In the genomic region with DNA sequence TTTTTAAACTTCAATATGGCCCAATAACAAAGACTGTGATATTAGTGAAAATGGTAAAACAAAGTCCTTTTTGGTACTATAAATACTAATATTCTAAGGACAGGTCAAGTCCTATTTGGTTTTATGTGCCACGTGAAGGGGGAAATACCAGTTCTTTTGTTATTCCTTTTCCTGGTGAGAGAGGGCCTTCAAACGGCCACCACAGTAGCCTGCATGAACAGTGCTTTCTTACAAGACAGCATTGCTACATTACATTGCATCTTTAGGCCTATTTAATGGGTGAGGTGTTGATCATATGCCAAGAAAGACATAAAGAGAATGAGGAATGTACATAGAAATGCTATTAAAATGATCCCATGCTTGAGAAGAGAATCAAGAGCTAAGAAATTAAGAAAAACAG, we compare ENCODE assay signal across 22 cellular contexts.
"Had no signal": no experiment of that assay in that cellular context is flagged by ENCODE, and none has a peak within 500 bp of the region (broad histone marks: within the 10 kb centered on the region; RNA-seq: fewer than 3 reads in every experiment).

No MANE protein-coding gene starts in this region.

- H3K36me3 ChIP-seq: brain microvascular endothelial cell, cardiac muscle cell had no signal

- H3K4me3 ChIP-seq: cardiac muscle cell, K562, PC-9 had no signal

- H3K27me3 ChIP-seq: brain microvascular endothelial cell, cardiac muscle cell had no signal

- H3K4me2 ChIP-seq: PC-9 had no signal

- H2AFZ ChIP-seq: PC-9 had no signal

- H3K27ac ChIP-seq: brain microvascular endothelial cell, cardiac muscle cell, PC-9 had no signal

- DNase-seq: activated CD4-positive, alpha-beta memory T cell treated with anti-CD3 and anti-CD28 coated beads, Interleukin-2, amount 10 ng/mL, durations not matched to agents 7 days and 5 days; activated CD4-positive, alpha-beta T cell treated with anti-CD3 and anti-CD28 coated beads for 36 hours; activated CD4-positive, alpha-beta T cell treated with anti-CD3 and anti-CD28 coated beads, Interleukin-2, amount 50 U/mL, for 1 hour; activated gamma-delta T cell; activated naive CD4-positive, alpha-beta T cell treated with anti-CD3 and anti-CD28 coated beads for 36 hours; activated T-cell treated with anti-CD3 and anti-CD28 coated beads for 4 hours; activated T-cell treated with anti-CD3 and anti-CD28 coated beads, Interleukin-2, amount 50 U/mL, for 48 hours; brain microvascular endothelial cell; Karpas-422; MM.1S; NCI-H1105; NCI-H1436; NCI-H187; NCI-H226; NCI-H510A treated with DMSO at 0.1 percent for 48 hours; PC-9; SIG-M5; T-cell; T-helper 2 cell; T1000 had no signal
